Comparison of ENCODE assay signal across 11 cellular contexts in the genomic region with DNA sequence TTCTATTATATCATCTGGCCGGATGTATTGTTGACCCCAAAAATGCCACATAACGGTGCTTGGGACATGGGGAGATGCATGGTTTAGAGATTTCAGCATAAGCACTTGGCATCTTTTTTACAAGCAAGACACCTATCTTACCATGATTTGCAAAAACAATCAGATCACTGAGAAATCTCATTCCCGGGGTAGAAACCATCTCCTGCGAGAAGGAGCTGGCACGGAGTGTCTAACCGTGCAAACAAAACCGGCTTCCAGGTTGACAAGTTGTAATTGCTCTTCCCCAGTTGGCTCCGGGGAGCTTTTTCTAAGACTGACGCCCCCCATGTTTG. TPM values are rescaled to one million over a fixed set of nuclear protein-coding genes. Genes with fewer than 3 reads are reported as not detected.
DNase-seq lines count a peak whose midpoint lies in the region; ATAC-seq, FAIRE-seq and TF ChIP-seq lines count a peak whose summit lies in the region.
"Had no signal": no experiment of that assay in that cellular context is flagged by ENCODE, and none has a peak within 500 bp of the region (broad histone marks: within the 10 kb centered on the region; RNA-seq: fewer than 3 reads in every experiment).

No MANE protein-coding gene starts in this region.

- H3K4me1 ChIP-seq in keratinocyte (ENCODE audit: control insufficient read depth, extremely low read depth, insufficient read depth, low read length) (peaks cover 18% of the 10 kb centered on the region), thoracic aorta (ENCODE audit: control insufficient read depth in 1 of 2, low read depth in 2 of 2) (peaks cover 0 to 28% of the 10 kb centered on the region in 2 donors)

- H3K27me3 Mint-ChIP-seq in activated naive CD4-positive, alpha-beta T cell treated with anti-CD3 and anti-CD28 coated beads, Interleukin-2, amount 50 U/mL, for 24 hours, result no peaks in the 10 kb centered on the region

- FAIRE-seq in keratinocyte (lab: Jason Lieb, UNC), result no peak

- H3K36me3 ChIP-seq in keratinocyte (ENCODE audit: control insufficient read depth in 2 of 2, extremely low read depth in 1 of 2, insufficient read depth in 2 of 2, low read length in 2 of 2) (no peaks in the 10 kb centered on the region), thoracic aorta (no peaks in the 10 kb centered on the region)
- H3K36me3 ChIP-seq: thyroid gland had no signal

- H3K4me3 ChIP-seq in WI38 (ENCODE audit: low read depth, low read length) (peak overlapping the region; percentile 69; the same call in 1 of the 2 replicates), keratinocyte (ENCODE audit: control insufficient read depth in 2 of 3, extremely low read depth in 1 of 3, insufficient read depth in 2 of 3, low read depth in 1 of 3, low read length in 3 of 3) (peak overlapping the region in 1 of 3 experiments; percentile 19), thoracic aorta (peak overlapping the region; percentile 83)

- no peaks in the 10 kb centered on the region for H3K79me2 ChIP-seq in keratinocyte (ENCODE audit: control insufficient read depth, insufficient read depth, low read length)

- H3K27ac ChIP-seq in keratinocyte (ENCODE audit: control insufficient read depth, insufficient read depth, low read length) (no peak overlapping the region), thoracic aorta (no peak overlapping the region)

- peaks cover 38% of the 10 kb centered on the region for H3K27me3 ChIP-seq in keratinocyte (ENCODE audit: control insufficient read depth, extremely low read depth, insufficient read depth, low read length)
- H3K27me3 ChIP-seq in thoracic aorta (replicated peaks; ENCODE audit: insufficient read depth), result no peaks in the 10 kb centered on the region
- H3K27me3 ChIP-seq: thyroid gland had no signal

- peak overlapping the region; percentile 83 for H3K27ac Mint-ChIP-seq in activated naive CD4-positive, alpha-beta T cell treated with anti-CD3 and anti-CD28 coated beads, Interleukin-2, amount 50 U/mL, for 24 hours

- H3K9me3 ChIP-seq in keratinocyte (ENCODE audit: control insufficient read depth, low read depth, low read length) (no peaks in the 10 kb centered on the region), thoracic aorta (no peaks in the 10 kb centered on the region)
- H3K9me3 ChIP-seq: thyroid gland had no signal

- peak overlapping the region; percentile 58 for H3K4me2 ChIP-seq in keratinocyte (ENCODE audit: control insufficient read depth, extremely low read depth, insufficient read depth, low read depth, low read length)

- H3K4me1 Mint-ChIP-seq in activated naive CD4-positive, alpha-beta T cell treated with anti-CD3 and anti-CD28 coated beads, Interleukin-2, amount 50 U/mL, for 24 hours, result peaks cover 57% of the 10 kb centered on the region

- H3K4me3 Mint-ChIP-seq in activated naive CD4-positive, alpha-beta T cell treated with anti-CD3 and anti-CD28 coated beads, Interleukin-2, amount 50 U/mL, for 24 hours, result peak overlapping the region; percentile 99

- no peaks in the 10 kb centered on the region for H3K9me1 ChIP-seq in keratinocyte (ENCODE audit: control insufficient read depth, extremely low read depth, insufficient read depth, low read length)

- H3K36me3 Mint-ChIP-seq in activated naive CD4-positive, alpha-beta T cell treated with anti-CD3 and anti-CD28 coated beads, Interleukin-2, amount 50 U/mL, for 24 hours, result peaks cover 1% of the 10 kb centered on the region

- H2AFZ ChIP-seq in keratinocyte (ENCODE audit: control insufficient read depth, low read length), result no peak overlapping the region

- ATAC-seq in thoracic aorta (ENCODE audit: insufficient number of reproducible peaks, low FRiP score, low read depth), result no peak
- no peak for ATAC-seq in HG03025 (IDR thresholded peaks at IDR 0.05; ENCODE audit: low FRiP score, unreplicated experiment)
- no peak for ATAC-seq in HG03521 (IDR thresholded peaks at IDR 0.05; ENCODE audit: unreplicated experiment)
- ATAC-seq in GM18511 (IDR thresholded peaks at IDR 0.05; ENCODE audit: unreplicated experiment), result no peak

- no peak for DNase-seq in activated naive CD4-positive, alpha-beta T cell treated with Interleukin-2 at 50 U/mL for 16 hours
- no peak for DNase-seq in keratinocyte (ENCODE audit: low read depth, low spot score)
- no peak for DNase-seq in thoracic aorta (ENCODE audit: low spot score)
- DNase-seq: DMS79 treated with DMSO at 0.1 percent for 48 hours, HCEC 1CT had no signal

- TF ChIP-seq CTCF in WI38 (IDR thresholded peaks at IDR 0.05; ENCODE audit: low read depth, low read length), result no peak
- no peak for TF ChIP-seq CTCF in keratinocyte (optimal IDR thresholded peaks at IDR 0.05 in 1 of 3, IDR thresholded peaks at IDR 0.05 in 1 of 3, conservative IDR thresholded peaks at IDR 0.05 in 1 of 3; ENCODE audit: extremely low read depth in 1 of 3, insufficient read depth in 2 of 3, low read length in 3 of 3)
- TF ChIP-seq CTCF in thoracic aorta (IDR thresholded peaks at IDR 0.05), result no peak

- H3K9me3 Mint-ChIP-seq in activated naive CD4-positive, alpha-beta T cell treated with anti-CD3 and anti-CD28 coated beads, Interleukin-2, amount 50 U/mL, for 24 hours, result no peaks in the 10 kb centered on the region

- no peaks in the 10 kb centered on the region for H4K20me1 ChIP-seq in keratinocyte (ENCODE audit: control insufficient read depth, extremely low read depth, insufficient read depth, low read length)

- H3K9ac ChIP-seq in keratinocyte (ENCODE audit: control insufficient read depth, extremely low read depth, insufficient read depth, low read length), result no peak overlapping the region

- dilution Hi-C loops in keratinocyte (cut with MboI; ENCODE audit: extremely low pct_ligation_motif_present, low sequenced_read_pairs), result no loop called here

RNA-seq across cellular contexts. Expression of gene SLC16A6, which starts 1.0 kb away (rescaled TPM):
- polyA plus RNA-seq in keratinocyte, result 0.03 to 0.42 TPM (median 0.14 TPM) in 3 replicates
- polyA plus RNA-seq in keratinocyte (2011; ENCODE audit: low read depth), result 0.12 TPM
- polyA plus RNA-seq in keratinocyte (2011; cell fraction: cytosol; rRNA removed), result 0.16 and 0.26 TPM in 2 replicates
- polyA plus RNA-seq in keratinocyte (2011; cell fraction: nucleus; rRNA removed), result 0.19 and 0.24 TPM in 2 replicates
- 0.27 TPM in 1 of 2 replicates, not detected in the other for polyA plus RNA-seq in keratinocyte (2012; ENCODE audit: low replicate concordance)
- 0.76 TPM in 1 of 3 replicates, not detected in the others for polyA minus RNA-seq in keratinocyte
- polyA minus RNA-seq in keratinocyte (2011; cell fraction: cytosol; rRNA and poly(A)+ RNA removed), result 2.1 TPM
- 0.32 and 0.93 TPM in 2 replicates for polyA minus RNA-seq in keratinocyte (2011; cell fraction: nucleus; rRNA and poly(A)+ RNA removed)
- 1 to 10 TPM in 1 of 2 donors, under 1 TPM in 1; 0.41 to 1.2 TPM for total RNA-seq in thoracic aorta

RNA-seq across cellular contexts. Expression of gene ARSG, which starts 1.4 kb away (rescaled TPM):
- polyA plus RNA-seq in keratinocyte, result 0.41 to 0.51 TPM (median 0.45 TPM) in 3 replicates
- polyA plus RNA-seq in keratinocyte (2011; ENCODE audit: low read depth), result 0.34 TPM
- 0.38 and 0.81 TPM in 2 replicates for polyA plus RNA-seq in keratinocyte (2011; cell fraction: cytosol; rRNA removed)
- polyA plus RNA-seq in keratinocyte (2011; cell fraction: nucleus; rRNA removed), result 0.61 and 1.5 TPM in 2 replicates
- polyA plus RNA-seq in keratinocyte (2012; ENCODE audit: low replicate concordance), result 0.73 and 0.86 TPM in 2 replicates
- 1.8 to 2.2 TPM in 2 of 3 replicates, not detected in the other for polyA minus RNA-seq in keratinocyte
- polyA minus RNA-seq in keratinocyte (2011; cell fraction: cytosol; rRNA and poly(A)+ RNA removed), result 1.9 TPM
- 0.39 and 1.2 TPM in 2 replicates for polyA minus RNA-seq in keratinocyte (2011; cell fraction: nucleus; rRNA and poly(A)+ RNA removed)
- total RNA-seq in thoracic aorta, result 10 to 100 TPM in 1 of 2 donors, 1 to 10 TPM in 1; 5.4 to 16.9 TPM

RNA-seq across cellular contexts. Expression of gene AMZ2, which starts 42.1 kb away (rescaled TPM):
- 80.8 to 123 TPM (median 89.6 TPM) in 3 replicates for polyA plus RNA-seq in keratinocyte
- 79.7 TPM for polyA plus RNA-seq in keratinocyte (2011; ENCODE audit: low read depth)
- polyA plus RNA-seq in keratinocyte (2011; cell fraction: cytosol; rRNA removed), result 96.7 and 162 TPM in 2 replicates
- 53.4 and 62.0 TPM in 2 replicates for polyA plus RNA-seq in keratinocyte (2011; cell fraction: nucleus; rRNA removed)
- 74.7 and 84.3 TPM in 2 replicates for polyA plus RNA-seq in keratinocyte (2012; ENCODE audit: low replicate concordance)
- polyA minus RNA-seq in keratinocyte, result 34.4 to 61.8 TPM (median 48.0 TPM) in 3 replicates
- polyA minus RNA-seq in keratinocyte (2011; cell fraction: cytosol; rRNA and poly(A)+ RNA removed), result 38.8 TPM
- polyA minus RNA-seq in keratinocyte (2011; cell fraction: nucleus; rRNA and poly(A)+ RNA removed), result 8.9 and 14.4 TPM in 2 replicates
- total RNA-seq in thoracic aorta, result 10 to 100 TPM; 28.7 to 42.6 TPM
